Comparison of ENCODE assay signal across 13 cellular contexts in genomic region chr5:139584137-139584536, GRCh38.
"Had no signal": no experiment of that assay in that cellular context is flagged by ENCODE, and none has a peak within 500 bp of the region (broad histone marks: within the 10 kb centered on the region; RNA-seq: fewer than 3 reads in every experiment).

No MANE protein-coding gene starts in this region.

- H3K9me3 Mint-ChIP-seq: naive B cell had no signal

- H3K27me3 Mint-ChIP-seq: brain, naive B cell had no signal

- H3K36me3 Mint-ChIP-seq: naive B cell had no signal

- H3K27ac ChIP-seq: left lung, neutrophil, thyroid gland had no signal

- DNase-seq: cortex of kidney; effector CD8-positive, alpha-beta T cell; foreskin fibroblast; glutamatergic neuron; hypothalamus; kidney; left lung; naive B cell; stimulated activated CD4-positive, alpha-beta T cell treated with anti-CD3 and anti-CD28 coated beads, Interleukin-12 subunit alpha, Interleukin-12 subunit beta, amount 100 ng/mL, for 4 hours; stimulated activated CD4-positive, alpha-beta T cell treated with anti-CD3 and anti-CD28 coated beads, Interleukin-2, amount 100 ng/mL, for 24 hours; thyroid gland had no signal

- ATAC-seq: left lung had no signal

- H3K4me3 ChIP-seq: left lung, thyroid gland had no signal

- H3K27me3 ChIP-seq: left lung, neutrophil, thyroid gland had no signal

- H3K4me3 Mint-ChIP-seq: brain had no signal
